In genomic region chr1:168134132-168135041, GRCh38 we compare ENCODE assay signal across 17 cellular contexts. TPM values are rescaled to one million over a fixed set of nuclear protein-coding genes. Genes with fewer than 3 reads are reported as not detected.
DNase-seq lines count a peak whose midpoint lies in the region; ATAC-seq and TF ChIP-seq lines count a peak whose summit lies in the region.
"Had no signal": no experiment of that assay in that cellular context is flagged by ENCODE, and none has a peak within 500 bp of the region (broad histone marks: within the 10 kb centered on the region; RNA-seq: fewer than 3 reads in every experiment).

No MANE protein-coding gene starts in this region.

- no peak overlapping the region for H3K27ac ChIP-seq in left ventricle myocardium inferior (replicated peaks)
- peak overlapping the region; percentile 89 to 96 for H3K27ac ChIP-seq in uterus
- H3K27ac ChIP-seq: psoas muscle had no signal

- peaks cover 6% of the 10 kb centered on the region for H3K36me3 Mint-ChIP-seq in activated T-helper 17 cell treated with anti-CD3 and anti-CD28 coated beads, Interleukin-2, amount 50 U/mL, for 72 hours (ENCODE audit: low read depth)

- H3K27me3 ChIP-seq in left ventricle myocardium inferior (ENCODE audit: low read depth) (peaks cover 24% of the 10 kb centered on the region), uterus (no peaks in the 10 kb centered on the region)

- H3K36me3 ChIP-seq in left ventricle myocardium inferior (no peaks in the 10 kb centered on the region), uterus (no peaks in the 10 kb centered on the region)

- DNase-seq in left ventricle myocardium inferior (no peak), cardiac septum (ENCODE audit: low spot score) (no peak), left kidney (ENCODE audit: low read depth, low spot score) (peak; percentile 62), uterus (no peak), SW 1271 (lab: John Stamatoyannopoulos, UW) (no peak), 8988T (no peak)
- DNase-seq: activated CD4-positive, alpha-beta T cell treated with anti-CD3 and anti-CD28 coated beads, Interleukin-2, amount 10 ng/mL, durations not matched to agents 24 days and 14 days; activated T-cell treated with anti-CD3 and anti-CD28 coated beads, Interleukin-2, amount 50 U/mL, for 4 hours; aorta; effector CD4-positive, alpha-beta T cell; foreskin melanocyte; NCI-H446 treated with DMSO at 0.1 percent for 48 hours; psoas muscle had no signal

- intact Hi-C loops in left ventricle myocardium inferior (cut with micrococcal nuclease), result no loop called here
- intact Hi-C loops in cardiac septum (cut with DNase I), result no loop called here
- intact Hi-C loops in uterus (cut with DNase I; ENCODE audit: low total_unique reads), result loop anchor here (10.0 kb wide), 1 partner anchor 50 kb away; no protein-coding TSS in a partner anchor

- no peak for TF ChIP-seq POLR2A in uterus (IDR thresholded peaks at IDR 0.05)

- peaks cover 11% of the 10 kb centered on the region for H3K4me1 Mint-ChIP-seq in activated T-helper 17 cell treated with anti-CD3 and anti-CD28 coated beads, Interleukin-2, amount 50 U/mL, for 72 hours

- H3K9me3 Mint-ChIP-seq in activated T-helper 17 cell treated with anti-CD3 and anti-CD28 coated beads, Interleukin-2, amount 50 U/mL, for 72 hours, result no peaks in the 10 kb centered on the region
- H3K9me3 Mint-ChIP-seq: activated CD4-positive, alpha-beta T cell treated with anti-CD3 and anti-CD28 coated beads, Interleukin-2, amount 10 ng/mL, durations not matched to agents 24 days and 14 days; activated T-cell treated with anti-CD3 and anti-CD28 coated beads, Interleukin-2, amount 50 U/mL, for 4 hours; memory B cell; T-helper 1 cell treated with Interleukin-12 subunit alpha and Interleukin-12 subunit beta and Interleukin-4 antibody, amounts not matched to agents 30 μg/mL and 1 μg/mL, for 36 hours had no signal

- no peak for ATAC-seq in activated T-helper 17 cell treated with anti-CD3 and anti-CD28 coated beads, Interleukin-2, amount 50 U/mL, for 72 hours (replicated peaks)
- ATAC-seq in esophagus mucosa, result no peak
- ATAC-seq: activated T-cell treated with anti-CD3 and anti-CD28 coated beads, Interleukin-2, amount 50 U/mL, for 4 hours; psoas muscle had no signal

- H3K4me1 ChIP-seq in left ventricle myocardium inferior (peaks cover 20% of the 10 kb centered on the region), uterus (no peaks in the 10 kb centered on the region)

- H3K27me3 Mint-ChIP-seq in activated T-helper 17 cell treated with anti-CD3 and anti-CD28 coated beads, Interleukin-2, amount 50 U/mL, for 72 hours, result peaks cover 42% of the 10 kb centered on the region

- H3K4me3 ChIP-seq in left ventricle myocardium inferior (peak overlapping the region; percentile 77), uterus (peak overlapping the region; percentile 82 to 85)

- TF ChIP-seq CTCF in left ventricle myocardium inferior (IDR thresholded peaks at IDR 0.05; ENCODE audit: borderline replicate concordance) (no peak), uterus (IDR thresholded peaks at IDR 0.05) (no peak)

- H3K27ac Mint-ChIP-seq in activated T-helper 17 cell treated with anti-CD3 and anti-CD28 coated beads, Interleukin-2, amount 50 U/mL, for 72 hours, result no peak overlapping the region
- H3K27ac Mint-ChIP-seq: activated CD4-positive, alpha-beta T cell treated with anti-CD3 and anti-CD28 coated beads, Interleukin-2, amount 10 ng/mL, durations not matched to agents 24 days and 14 days; memory B cell; T-helper 1 cell treated with Interleukin-12 subunit alpha and Interleukin-12 subunit beta and Interleukin-4 antibody, amounts not matched to agents 30 μg/mL and 1 μg/mL, for 36 hours had no signal

- H3K9me3 ChIP-seq in left ventricle myocardium inferior (replicated peaks) (no peaks in the 10 kb centered on the region), uterus (no peaks in the 10 kb centered on the region)
- H3K9me3 ChIP-seq: psoas muscle had no signal

- H3K4me3 Mint-ChIP-seq in activated T-helper 17 cell treated with anti-CD3 and anti-CD28 coated beads, Interleukin-2, amount 50 U/mL, for 72 hours, result peak overlapping the region; percentile 78

RNA-seq across cellular contexts. Expression of gene GPR161, which starts 2.3 kb away (rescaled TPM):
- total RNA-seq in left ventricle myocardium inferior, result 2.8 TPM
- 3.0 TPM for total RNA-seq in cardiac septum
- total RNA-seq in activated T-helper 17 cell treated with anti-CD3 and anti-CD28 coated beads, Interleukin-2, amount 50 U/mL, for 72 hours, result 1 to 10 TPM in 1 of 2 donors, under 1 TPM in 1; 0.93 to 1.1 TPM
- total RNA-seq in uterus, result 10 to 100 TPM in 3 of 4 donors, 1 to 10 TPM in 1; 9.7 to 45.5 (median 37.6) TPM
- 4.0 TPM for total RNA-seq in esophagus mucosa

RNA-seq across cellular contexts. Expression of gene TIPRL, which starts 44.4 kb away (rescaled TPM):
- total RNA-seq in left ventricle myocardium inferior, result 28.3 TPM
- total RNA-seq in cardiac septum, result 30.4 TPM
- total RNA-seq in activated T-helper 17 cell treated with anti-CD3 and anti-CD28 coated beads, Interleukin-2, amount 50 U/mL, for 72 hours, result 10 to 100 TPM; 38.0 to 43.0 TPM
- total RNA-seq in uterus, result 10 to 100 TPM in 3 of 4 donors, 1 to 10 TPM in 1; 9.5 to 59.2 (median 28.3) TPM
- 30.9 TPM for total RNA-seq in esophagus mucosa
